ENCODE assay signal across 24 cellular contexts in the genomic region with DNA sequence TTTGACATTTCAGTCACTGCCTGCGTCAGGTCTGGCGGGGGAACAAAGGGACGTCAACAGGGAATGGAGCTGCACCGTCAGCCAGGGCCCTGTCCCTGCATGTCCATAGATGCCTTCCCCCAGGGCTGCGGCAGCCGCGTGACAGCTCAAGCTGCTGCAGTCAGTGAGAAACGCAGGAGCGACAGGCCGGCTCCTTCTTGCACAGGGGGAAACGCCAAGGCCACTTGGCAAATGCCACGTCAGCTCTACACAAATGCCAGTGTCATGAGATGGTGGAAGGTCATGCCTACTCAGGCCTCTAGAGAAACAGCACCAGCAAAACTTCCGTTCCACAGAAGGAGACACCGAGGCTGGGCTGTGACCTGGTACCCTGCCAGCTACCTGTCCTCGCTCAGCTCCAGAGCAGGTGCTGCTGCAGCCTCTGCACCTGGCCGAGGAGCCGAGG. TPM values are rescaled to one million over a fixed set of nuclear protein-coding genes. Genes with fewer than 3 reads are reported as not detected.
A peak's percentile ranks its signal among the peaks of the same experiment; 100 is the strongest.
DNase-seq lines count a peak whose midpoint lies in the region; ATAC-seq, FAIRE-seq and TF ChIP-seq lines count a peak whose summit lies in the region.
"Had no signal": no experiment of that assay in that cellular context is flagged by ENCODE, and none has a peak within 500 bp of the region (broad histone marks: within the 10 kb centered on the region; RNA-seq: fewer than 3 reads in every experiment).

No MANE protein-coding gene starts in this region.

- H3K14ac ChIP-seq in H1 (ENCODE audit: insufficient read length) = no peak overlapping the region
- H3K14ac ChIP-seq in neuronal stem cell (ENCODE audit: low read length) = no peak overlapping the region

- H4K8ac ChIP-seq in H1 (ENCODE audit: extremely low read depth, insufficient read depth, low read length) (peak overlapping the region; percentile 14; the same call in 1 of the 2 replicates), neuronal stem cell (ENCODE audit: low read depth, low read length) (no peak overlapping the region)

- H3K4ac ChIP-seq in H1 (replicated peaks; ENCODE audit: insufficient read length, low read depth, low read length) (no peak overlapping the region), neuronal stem cell (ENCODE audit: low read length) (no peak overlapping the region)

- 91% methylated on average over 17 of the region's 17 CpGs; no CpG with 5 or more reads in 1 of the 2 experiments for WGBS in H1 (ENCODE audit: extremely low coverage in 1 of 2, insufficient coverage in 1 of 2, insufficient read length in 1 of 2, insufficient replicate concordance in 2 of 2, low coverage in 1 of 2, low lambda C conversion rate in 2 of 2, missing lambda C conversion rate in 1 of 2), 2 experiments
- no CpG with 5 or more reads among the region's 17 CpGs for WGBS in neuronal stem cell (ENCODE audit: extremely low coverage in 2 of 2, insufficient read length in 2 of 2, insufficient replicate concordance in 1 of 2), 2 donors

- peak overlapping the region; percentile 18; the same call in 1 of the 2 replicates for H2BK15ac ChIP-seq in H1 (ENCODE audit: low read length)
- peak overlapping the region; percentile 43 for H2BK15ac ChIP-seq in neuronal stem cell (ENCODE audit: low read length)

- H4K20me1 ChIP-seq in H1 (replicated peaks in 1 of 2; ENCODE audit: control insufficient read depth in 1 of 2, insufficient read depth in 2 of 2, low read length in 2 of 2) = peaks cover 0 to 4% of the 10 kb centered on the region in 2 experiments

- H3K79me2 ChIP-seq in H1 (ENCODE audit: control insufficient read depth in 1 of 2, insufficient read depth in 2 of 2, low read length in 2 of 2) = no peaks in the 10 kb centered on the region

- H3K4me3 ChIP-seq in H1 (ENCODE audit: extremely low read depth in 1 of 4, insufficient read depth in 2 of 4, low read depth in 3 of 4, low read length in 4 of 4) = no peak overlapping the region
- no peak overlapping the region for H3K4me3 ChIP-seq in neuronal stem cell (ENCODE audit: low read length in 2 of 2)
- H3K4me3 ChIP-seq: colonic mucosa, GM23338, neural progenitor cell, PC-9, tibial artery had no signal

- H3K23me2 ChIP-seq in H1 (ENCODE audit: low read depth, low read length) = peaks cover 4% of the 10 kb centered on the region; the same call in 1 of the 2 replicates

- no peak for ATAC-seq in GM18498 (IDR thresholded peaks at IDR 0.05; ENCODE audit: unreplicated experiment)
- ATAC-seq: GM23338; stimulated activated naive B cell treated with anti-CD40 and anti-IgM and Interleukin-4, amounts not matched to agents 10 μg/mL and 1 μg/mL and 100 μg/mL, for 72 hours had no signal

- no peak overlapping the region for H3K18ac ChIP-seq in H1 (ENCODE audit: extremely low read depth, low read length)
- peak overlapping the region; percentile 76 for H3K18ac ChIP-seq in neuronal stem cell (ENCODE audit: low read length)

- H3K9ac ChIP-seq in H1 (replicated peaks in 1 of 4; ENCODE audit: extremely low read depth in 1 of 4, low read depth in 3 of 4, low read length in 3 of 4) = no peak overlapping the region
- peak overlapping the region; percentile 68 for H3K9ac ChIP-seq in neuronal stem cell (ENCODE audit: low read depth, low read length, poor library complexity)
- H3K9ac ChIP-seq: neural progenitor cell had no signal

- TF ChIP-seq CTCF in H1 (IDR thresholded peaks at IDR 0.05; ENCODE audit: control extremely low read depth in 1 of 3, insufficient read depth in 1 of 3, low read depth in 1 of 3, low read length in 3 of 3) = no peak

- H3K4me2 ChIP-seq in H1 (ENCODE audit: insufficient read depth in 1 of 2, low read depth in 2 of 2, low read length in 2 of 2) = no peak overlapping the region
- no peak overlapping the region for H3K4me2 ChIP-seq in neuronal stem cell (ENCODE audit: insufficient read depth, low read length, poor library complexity, severe bottlenecking)
- H3K4me2 ChIP-seq: GM23338, neural progenitor cell, PC-9 had no signal

- no peaks in the 10 kb centered on the region for H3K79me1 ChIP-seq in H1 (ENCODE audit: low read depth, low read length)
- H3K79me1 ChIP-seq in neuronal stem cell (ENCODE audit: low read depth, low read length) = no peaks in the 10 kb centered on the region

- H2AK5ac ChIP-seq in H1 (ENCODE audit: low read depth, low read length) = no peak overlapping the region
- peak overlapping the region; percentile 85 for H2AK5ac ChIP-seq in neuronal stem cell (ENCODE audit: low read depth, low read length)

- peak overlapping the region; percentile 93 for H4K91ac ChIP-seq in H1 (replicated peaks; ENCODE audit: insufficient read length, low read length)
- H4K91ac ChIP-seq in neuronal stem cell (ENCODE audit: low read depth, low read length, poor library complexity) = no peak overlapping the region

- H2BK20ac ChIP-seq in H1 (ENCODE audit: low read length) = no peak overlapping the region

- H2BK12ac ChIP-seq in H1 (ENCODE audit: low read depth, low read length) = 0 out of 2 replicates have a peak overlapping the region, but pooled peaks have one; percentile 71
- peak overlapping the region; percentile 35 for H2BK12ac ChIP-seq in neuronal stem cell (ENCODE audit: low read length)

- no peak overlapping the region for H2BK120ac ChIP-seq in H1 (replicated peaks; ENCODE audit: low read depth, low read length)
- H2BK120ac ChIP-seq in neuronal stem cell (ENCODE audit: low read depth, low read length) = no peak overlapping the region

- no peaks in the 10 kb centered on the region for H3K9me3 ChIP-seq in H1 (ENCODE audit: insufficient read depth in 2 of 2, low read depth in 1 of 2, low read length in 1 of 2)
- peaks cover 0 to 2% of the 10 kb centered on the region in 2 donors for H3K9me3 ChIP-seq in neuronal stem cell (replicated peaks in 1 of 2; ENCODE audit: control insufficient read depth in 2 of 2, insufficient read depth in 1 of 2, low read depth in 1 of 2, low read length in 2 of 2)
- H3K9me3 ChIP-seq: colonic mucosa, tibial artery had no signal

- peaks cover 2 to 9% (median 4%) of the 10 kb centered on the region in 4 experiments; a peak in 3 of 7 replicates for H3K4me1 ChIP-seq in H1 (replicated peaks in 1 of 4; ENCODE audit: control insufficient read depth in 3 of 4, insufficient read depth in 4 of 4, low read length in 3 of 4)
- H3K4me1 ChIP-seq in neuronal stem cell (ENCODE audit: control insufficient read depth in 2 of 2, insufficient read depth in 1 of 2, low read depth in 1 of 2, low read length in 2 of 2) = peaks cover 7 to 15% of the 10 kb centered on the region in 2 donors

- CTCF ChIA-PET in H1 (lab: Charles Lee; ENCODE audit: partially characterized antibody) = interaction anchor here (0.9 to 1.4 kb wide), 4 partner anchors 9 to 46 kb away, joined by 3 to 9 read pairs (median 3); no protein-coding TSS in a partner anchor

- no peak for TF ChIP-seq POLR2A in H1 (IDR thresholded peaks at IDR 0.05; ENCODE audit: control extremely low read depth in 1 of 2, low read depth in 2 of 2, low read length in 2 of 2)

- TF ChIP-seq RAD21 in H1 (IDR thresholded peaks at IDR 0.05 in 1 of 2, conservative IDR thresholded peaks at IDR 0.05 in 1 of 2; ENCODE audit: low read depth in 2 of 2, low read length in 2 of 2) = no peak

- H3K56ac ChIP-seq in H1 (replicated peaks; ENCODE audit: insufficient read length, low read depth, low read length) = no peak overlapping the region

- H4K5ac ChIP-seq in H1 (ENCODE audit: insufficient read length, low read depth, low read length) = no peak overlapping the region

- no peaks in the 10 kb centered on the region for H3K36me3 ChIP-seq in H1 (ENCODE audit: control insufficient read depth in 2 of 4, insufficient read depth in 4 of 4, low read length in 3 of 4)
- H3K36me3 ChIP-seq in neuronal stem cell (replicated peaks in 1 of 2; ENCODE audit: control insufficient read depth in 2 of 2, insufficient read depth in 2 of 2, low read length in 2 of 2) = no peaks in the 10 kb centered on the region
- H3K36me3 ChIP-seq: colonic mucosa, neural progenitor cell, tibial artery had no signal

- H3K27me3 ChIP-seq in H1 (replicated peaks in 1 of 4; ENCODE audit: control insufficient read depth in 3 of 4, extremely low read depth in 1 of 4, insufficient read depth in 3 of 4, low read length in 3 of 4) (no peaks in the 10 kb centered on the region), neuronal stem cell (ENCODE audit: control insufficient read depth in 3 of 3, insufficient read depth in 3 of 3, low read depth in 1 of 3, low read length in 3 of 3) (peaks cover 0 to 13% (median 0%) of the 10 kb centered on the region in 3 experiments)
- H3K27me3 ChIP-seq: colonic mucosa, neural progenitor cell had no signal

- H2BK5ac ChIP-seq in H1 (ENCODE audit: low read depth, low read length) (0 out of 2 replicates have a peak overlapping the region, but pooled peaks have one; percentile 71), neuronal stem cell (ENCODE audit: low read length) (no peak overlapping the region)

- H2AFZ ChIP-seq in H1 (ENCODE audit: low read length) (no peak overlapping the region; the same call in 1 of the 2 replicates), neuronal stem cell (ENCODE audit: low read length) (peak overlapping the region; percentile 79)
- H2AFZ ChIP-seq: GM23338, neural progenitor cell, PC-9 had no signal

- H3K23ac ChIP-seq in H1 (ENCODE audit: insufficient read length) = no peak overlapping the region
- H3K23ac ChIP-seq in neuronal stem cell (ENCODE audit: low read depth, low read length, poor library complexity) = peak overlapping the region; percentile 48

- no peak for TF ChIP-seq EP300 in H1 (IDR thresholded peaks at IDR 0.05; ENCODE audit: borderline replicate concordance in 1 of 2, low read depth in 2 of 2, low read length in 2 of 2)

- POLR2A ChIA-PET in H1 (lab: Charles Lee; ENCODE audit: partially characterized antibody) = no interaction called here

- peak; percentile 51 for DNase-seq in DMS53 treated with DMSO at 0.1 percent for 48 hours (lab: John Stamatoyannopoulos, UW; ENCODE audit: unreplicated experiment)
- DNase-seq in NCI-H2171 treated with DMSO at 0.1 percent for 48 hours (lab: John Stamatoyannopoulos, UW) = peak; percentile 76
- DNase-seq in H1 (ENCODE audit: low read depth in 1 of 2, low spot score in 2 of 2) = no peak
- DNase-seq in neuronal stem cell (ENCODE audit: low spot score) = no peak
- no peak for DNase-seq in stimulated activated CD4-positive, alpha-beta T cell treated with anti-CD3 and anti-CD28 coated beads, Interleukin-2, amount 100 ng/mL, for 24 hours
- DNase-seq in activated CD4-positive, alpha-beta T cell treated with anti-CD3 and anti-CD28 coated beads for 48 hours = no peak
- DNase-seq in mesenteric fat pad (ENCODE audit: low spot score) = no peak
- DNase-seq: activated CD4-positive, alpha-beta T cell treated with anti-CD3 and anti-CD28 coated beads, Interleukin-2, amount 50 U/mL, for 1 hour; activated naive CD4-positive, alpha-beta T cell treated with anti-CD3 and anti-CD28 coated beads, Interleukin-2, amount 50 U/mL, for 16 hours; activated T-cell treated with anti-CD3 and anti-CD28 coated beads, Interleukin-2, amount 50 U/mL, for 1 hour; CD4-positive, CD25-positive, alpha-beta regulatory T cell; colonic mucosa; DND-41; foreskin melanocyte; NCI-H1930; NCI-H524 treated with DMSO at 0.1 percent for 48 hours; PC-9; stimulated activated naive B cell treated with anti-CD40 and anti-IgM and Interleukin-4, amounts not matched to agents 10 μg/mL and 1 μg/mL and 100 μg/mL, for 72 hours; tibial artery had no signal

- no peak for FAIRE-seq in H1 (lab: Jason Lieb, UNC)
- FAIRE-seq: endometrium, GM18507 had no signal

- no peak overlapping the region for H3K27ac ChIP-seq in H1 (ENCODE audit: low read depth, low read length)
- H3K27ac ChIP-seq in neuronal stem cell (replicated peaks; ENCODE audit: low read length) = no peak overlapping the region
- H3K27ac ChIP-seq: colonic mucosa, neural progenitor cell, PC-9, tibial artery had no signal

RNA-seq across cellular contexts. Expression of a gene that starts 37.7 kb away (rescaled TPM):
- 27.0 and 33.0 TPM in 2 replicates for total RNA-seq in H1 (2021; fragmentation: NEBNext Ultra II Directional; extraction: Animal tissue kit (Norgen Biotek cat#: 25700))
- 5.6 and 7.5 TPM in 2 replicates for polyA plus RNA-seq in H1 (2011; rRNA removed)
- polyA plus RNA-seq in H1 (2011; cell fraction: cytosol; rRNA removed) = 18.7 TPM
- polyA plus RNA-seq in H1 (2011; cell fraction: nucleus; rRNA removed) = 3.3 TPM
- 25.4 to 44.2 TPM (median 29.6 TPM) in 4 replicates for polyA plus RNA-seq in H1 (2012, experiment 1 of 2)
- 8.1 TPM for polyA plus RNA-seq in H1 (2012, experiment 2 of 2)
- 49.2 TPM for polyA plus RNA-seq in H1 (2013, experiment 1 of 2)
- 48.2 TPM for polyA plus RNA-seq in H1 (2013, experiment 2 of 2)
- 3.8 and 4.2 TPM in 2 replicates for polyA minus RNA-seq in H1 (2011; rRNA and poly(A)+ RNA removed)
- polyA minus RNA-seq in H1 (2011; cell fraction: cytosol; rRNA and poly(A)+ RNA removed) = 6.1 TPM
- polyA minus RNA-seq in H1 (2011; cell fraction: nucleus; rRNA and poly(A)+ RNA removed) = 6.8 TPM
- polyA plus RNA-seq in neuronal stem cell (2013, experiment 1 of 2) = 69.8 TPM
- polyA plus RNA-seq in neuronal stem cell (2013, experiment 2 of 2) = 71.9 TPM
- 31.9 TPM for total RNA-seq in mesenteric fat pad

RNA-seq across cellular contexts. Expression of a gene that starts 52.7 kb away (rescaled TPM):
- total RNA-seq in H1 (2021; fragmentation: NEBNext Ultra II Directional; extraction: Animal tissue kit (Norgen Biotek cat#: 25700)) = 59.4 and 60.4 TPM in 2 replicates
- polyA plus RNA-seq in H1 (2011; rRNA removed) = 32.9 and 38.2 TPM in 2 replicates
- 66.1 TPM for polyA plus RNA-seq in H1 (2011; cell fraction: cytosol; rRNA removed)
- 111 TPM for polyA plus RNA-seq in H1 (2011; cell fraction: nucleus; rRNA removed)
- polyA plus RNA-seq in H1 (2012, experiment 1 of 2) = 33.1 to 58.0 TPM (median 48.2 TPM) in 4 replicates
- 8.9 TPM for polyA plus RNA-seq in H1 (2012, experiment 2 of 2)
- polyA plus RNA-seq in H1 (2013, experiment 1 of 2) = 57.6 TPM
- polyA plus RNA-seq in H1 (2013, experiment 2 of 2) = 50.1 TPM
- 37.6 and 38.0 TPM in 2 replicates for polyA minus RNA-seq in H1 (2011; rRNA and poly(A)+ RNA removed)
- polyA minus RNA-seq in H1 (2011; cell fraction: cytosol; rRNA and poly(A)+ RNA removed) = 41.4 TPM
- polyA minus RNA-seq in H1 (2011; cell fraction: nucleus; rRNA and poly(A)+ RNA removed) = 80.9 TPM
- 46.6 TPM for polyA plus RNA-seq in neuronal stem cell (2013, experiment 1 of 2)
- polyA plus RNA-seq in neuronal stem cell (2013, experiment 2 of 2) = 46.6 TPM
- 44.1 TPM for total RNA-seq in mesenteric fat pad

Comparison
In these comparisons a context has a peak if more than half of its experiments do, and no peak if none do; other contexts are left out.
1. DNase-seq: peak in DMS53 treated with DMSO at 0.1 percent for 48 hours (single experiment) and NCI-H2171 treated with DMSO at 0.1 percent for 48 hours (single experiment); none in H1 (0 of 2), neuronal stem cell (single experiment), stimulated activated CD4-positive, alpha-beta T cell treated with anti-CD3 and anti-CD28 coated beads, Interleukin-2, amount 100 ng/mL, for 24 hours (0 of 2), activated CD4-positive, alpha-beta T cell treated with anti-CD3 and anti-CD28 coated beads for 48 hours (single experiment) and mesenteric fat pad (single experiment).